9 cellular contexts compared by ENCODE assay signal in genomic region chrX:119759333-119759766, GRCh38. TPM values are rescaled to one million over a fixed set of nuclear protein-coding genes. Genes with fewer than 3 reads are reported as not detected.
DNase-seq lines count a peak whose midpoint lies in the region; ATAC-seq and TF ChIP-seq lines count a peak whose summit lies in the region.
"Had no signal": no experiment of that assay in that cellular context is flagged by ENCODE, and none has a peak within 500 bp of the region (broad histone marks: within the 10 kb centered on the region; RNA-seq: fewer than 3 reads in every experiment).

No MANE protein-coding gene starts in this region.

- TF ChIP-seq CTCF in A673 (conservative IDR thresholded peaks at IDR 0.05; ENCODE audit: low read depth, low read length) = no peak
- TF ChIP-seq CTCF in GM12865 (IDR thresholded peaks at IDR 0.05; ENCODE audit: insufficient read depth, low read depth, low read length, missing control alignments) = no peak
- TF ChIP-seq CTCF in mammary epithelial cell (conservative IDR thresholded peaks at IDR 0.05 in 1 of 2, IDR thresholded peaks at IDR 0.05 in 1 of 2; ENCODE audit: extremely low read depth in 1 of 2, insufficient read depth in 1 of 2, low read depth in 1 of 2, low read length in 2 of 2) = no peak
- no peak for TF ChIP-seq CTCF in nephron (IDR thresholded peaks at IDR 0.05; ENCODE audit: unreplicated experiment in 3 of 3)

- H3K4me3 ChIP-seq in A673 (ENCODE audit: low read depth, low read length, poor library complexity, severe bottlenecking) = peak overlapping the region; percentile 55
- peak overlapping the region; percentile 62 for H3K4me3 ChIP-seq in GM12865 (ENCODE audit: low read depth, low read length)
- H3K4me3 ChIP-seq in mammary epithelial cell (replicated peaks in 1 of 3; ENCODE audit: insufficient read depth in 1 of 3, low read depth in 2 of 3, low read length in 3 of 3) = no peak overlapping the region

- H3K9ac ChIP-seq in mammary epithelial cell (ENCODE audit: insufficient read depth, low read length) = no peak overlapping the region

- POLR2A ChIA-PET in A673 (lab: Charles Lee; ENCODE audit: low non-redundant PET) = no interaction called here

- DNase-seq in A673 (ENCODE audit: low spot score) (no peak), GM12865 (ENCODE audit: low read depth) (peak; percentile 5), mammary epithelial cell (no peak), NCI-H446 treated with DMSO at 0.1 percent for 48 hours (lab: John Stamatoyannopoulos, UW) (no peak), NCI-H69 (lab: John Stamatoyannopoulos, UW) (no peak)
- DNase-seq: DMS79 had no signal

- peaks cover 35% of the 10 kb centered on the region for H3K27me3 Mint-ChIP-seq in nephron (ENCODE audit: low read depth)

- WGBS in mammary epithelial cell (ENCODE audit: low coverage, missing lambda C conversion rate) = 87% methylated on average over 7 of the region's 35 CpGs

- CTCF ChIA-PET in A673 (lab: Charles Lee) (interaction anchor here (0.5 to 0.6 kb wide), 3 partner anchors 85 to 360 kb away, joined by 5 to 11 read pairs (median 6); partner anchors contain the start of gene SLC25A43), mammary epithelial cell (lab: Charles Lee; ENCODE audit: low non-redundant PET) (no interaction called here)

- H3K27ac ChIP-seq in A673 (ENCODE audit: low read depth, low read length, poor library complexity, severe bottlenecking) (no peak overlapping the region), mammary epithelial cell (ENCODE audit: insufficient read depth, low read depth, low read length) (no peak overlapping the region)

- BruUV-seq in A673 (replicated peaks; lab: Mats Ljungman, UMichigan) (no TSS peak), mammary epithelial cell (replicated peaks; lab: Mats Ljungman, UMichigan) (no TSS peak)

- H3K4me2 ChIP-seq in mammary epithelial cell (ENCODE audit: insufficient read depth, low read depth, low read length) = peak overlapping the region; percentile 93

- H3K4me3 Mint-ChIP-seq in nephron = peak overlapping the region in 2 of 3 experiments; percentile 23 to 53

- H3K36me3 Mint-ChIP-seq in nephron (ENCODE audit: low read depth) = no peaks in the 10 kb centered on the region

- no peaks in the 10 kb centered on the region for H3K9me3 ChIP-seq in A673 (ENCODE audit: low read depth, low read length, poor library complexity, severe bottlenecking)
- peaks cover 2% of the 10 kb centered on the region for H3K9me3 ChIP-seq in mammary epithelial cell (replicated peaks; ENCODE audit: insufficient read depth, low read length)

- ATAC-seq in HG02610 (IDR thresholded peaks at IDR 0.05; ENCODE audit: unreplicated experiment) (no peak), HG03280 (IDR thresholded peaks at IDR 0.05; ENCODE audit: unreplicated experiment) (no peak)

- in situ Hi-C loops in mammary epithelial cell (cut with MboI; ENCODE audit: low sequenced_read_pairs in 2 of 2) = no loop called here

- peaks cover 21% of the 10 kb centered on the region for H3K4me1 Mint-ChIP-seq in nephron

- dilution Hi-C loops in mammary epithelial cell (cut with HindIII; ENCODE audit: low sequenced_read_pairs) = no loop called here

- no peaks in the 10 kb centered on the region for H4K20me1 ChIP-seq in mammary epithelial cell (ENCODE audit: insufficient read depth, low read length)

- intact Hi-C loops in A673 (cut with micrococcal nuclease; ENCODE audit: unreplicated experiment) = no loop called here
- intact Hi-C loops in mammary epithelial cell (cut with micrococcal nuclease) = no loop called here

- no peaks in the 10 kb centered on the region for H3K4me1 ChIP-seq in A673 (ENCODE audit: insufficient read depth, low read length, poor library complexity, severe bottlenecking)
- peaks cover 3% of the 10 kb centered on the region for H3K4me1 ChIP-seq in mammary epithelial cell (ENCODE audit: insufficient read depth, low read length)

- H3K36me3 ChIP-seq in A673 (ENCODE audit: insufficient read depth, low read length, poor library complexity, severe bottlenecking) = no peaks in the 10 kb centered on the region
- no peaks in the 10 kb centered on the region for H3K36me3 ChIP-seq in mammary epithelial cell (ENCODE audit: insufficient read depth, low read length)

- no peaks in the 10 kb centered on the region for H3K79me2 ChIP-seq in mammary epithelial cell (ENCODE audit: insufficient read depth, low read length)

- peaks cover 15% of the 10 kb centered on the region for H3K9me3 Mint-ChIP-seq in nephron

- H3K27ac Mint-ChIP-seq in nephron = no peak overlapping the region

- H3K27me3 ChIP-seq in A673 (replicated peaks; ENCODE audit: insufficient read depth, low read depth, low read length, poor library complexity) (no peaks in the 10 kb centered on the region), mammary epithelial cell (ENCODE audit: insufficient read depth, low read length) (no peaks in the 10 kb centered on the region)

- peak overlapping the region; percentile 92 for H2AFZ ChIP-seq in mammary epithelial cell (ENCODE audit: low read depth, low read length)

RNA-seq across cellular contexts. Expression of gene SOWAHD, which starts 1.0 kb away (rescaled TPM):
- total RNA-seq in A673 (2021) (0.20 TPM in 1 of 2 replicates, not detected in the other), mammary epithelial cell (under 1 TPM in 1 of 2 donors, not detected in 1; 0.33 TPM)
- polyA plus RNA-seq in mammary epithelial cell = 0.18 TPM
- polyA minus RNA-seq in mammary epithelial cell = not detected

RNA-seq across cellular contexts. Expression of gene RPL39, which starts 32.1 kb away (rescaled TPM):
- 1,626 and 1,742 TPM in 2 replicates for total RNA-seq in A673 (2021)
- total RNA-seq in mammary epithelial cell = 1,000 to 10,000 TPM; 1,137 to 1,408 TPM
- 2,619 TPM for polyA plus RNA-seq in mammary epithelial cell
- polyA minus RNA-seq in mammary epithelial cell = 71.0 TPM

Comparison
In these comparisons a context has a peak if more than half of its experiments do, and no peak if none do; other contexts are left out.
1. H3K4me3 ChIP-seq: peak in A673 (single experiment) and GM12865 (single experiment); none in mammary epithelial cell (0 of 3).